Comparison of ENCODE assay signal across 27 cellular contexts in the genomic region with DNA sequence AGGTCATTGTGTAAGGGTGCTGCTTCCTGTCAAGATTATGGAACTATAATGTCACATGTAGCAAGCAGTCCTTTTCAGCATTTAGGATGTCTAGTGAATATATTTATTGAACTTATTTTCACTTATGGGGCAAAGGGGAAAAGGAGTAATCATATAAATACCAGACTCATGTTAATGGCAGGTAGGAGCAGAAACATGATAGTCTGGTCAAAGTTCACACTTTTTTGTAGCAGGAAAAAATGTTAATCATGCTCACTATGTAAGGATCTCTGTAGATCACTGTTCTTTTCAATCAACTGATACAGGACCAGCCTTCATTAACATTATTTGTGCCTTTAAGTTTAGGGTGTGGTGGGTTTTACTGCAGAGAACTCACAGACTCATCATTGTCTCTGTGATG.
"Had no signal": no experiment of that assay in that cellular context is flagged by ENCODE, and none has a peak within 500 bp of the region (broad histone marks: within the 10 kb centered on the region; RNA-seq: fewer than 3 reads in every experiment).

No MANE protein-coding gene starts in this region.

- H3K27me3 ChIP-seq: gastrocnemius medialis, hepatocyte, left lung, ovary, stomach, testis, tibial artery had no signal

- H3K79me2 ChIP-seq: hepatocyte had no signal

- H2AFZ ChIP-seq: hepatocyte had no signal

- H3K27ac ChIP-seq: epithelial cell of prostate, gastrocnemius medialis, hepatocyte, left lung, ovary, psoas muscle, skin epidermis, stomach, testis, tibial artery had no signal

- ATAC-seq: esophagus mucosa; gastrocnemius medialis; left lung; naive thymus-derived CD4-positive, alpha-beta T cell; psoas muscle; right cardiac atrium had no signal

- H3K4me1 ChIP-seq: gastrocnemius medialis, left lung, psoas muscle, testis had no signal

- H3K36me3 ChIP-seq: gastrocnemius medialis, left lung, ovary, tibial artery had no signal

- H3K4me2 ChIP-seq: hepatocyte had no signal

- DNase-seq: cerebellar nuclear complex; effector CD8-positive, alpha-beta T cell; endodermal cell; foreskin fibroblast; gastrocnemius medialis; head of caudate nucleus; kidney; left lung; mesenchymal stem cell; naive thymus-derived CD4-positive, alpha-beta T cell; nephron progenitor cell; nucleus accumbens; ovary; posterior cingulate gyrus; psoas muscle; right cardiac atrium; stimulated activated CD4-positive, alpha-beta T cell treated with anti-CD3 and anti-CD28 coated beads, Interleukin-15, amount 100 ng/mL, for 24 hours; stimulated activated CD4-positive, alpha-beta T cell treated with anti-CD3 and anti-CD28 coated beads, Interleukin-2, amount 100 ng/mL, for 48 hours; stimulated activated naive CD4-positive, alpha-beta T cell treated with Interleukin-2 at 50 U/mL for 16 hours; stomach; testis; tibial artery had no signal

- H3K9me3 ChIP-seq: gastrocnemius medialis, left lung, ovary, psoas muscle, stomach, testis, tibial artery had no signal

- H3K4me3 ChIP-seq: gastrocnemius medialis, hepatocyte, left lung, ovary, psoas muscle, skin epidermis, stomach, testis, tibial artery had no signal

- FAIRE-seq: colon had no signal
